1 cellular context compared by ENCODE assay signal in the genomic region with DNA sequence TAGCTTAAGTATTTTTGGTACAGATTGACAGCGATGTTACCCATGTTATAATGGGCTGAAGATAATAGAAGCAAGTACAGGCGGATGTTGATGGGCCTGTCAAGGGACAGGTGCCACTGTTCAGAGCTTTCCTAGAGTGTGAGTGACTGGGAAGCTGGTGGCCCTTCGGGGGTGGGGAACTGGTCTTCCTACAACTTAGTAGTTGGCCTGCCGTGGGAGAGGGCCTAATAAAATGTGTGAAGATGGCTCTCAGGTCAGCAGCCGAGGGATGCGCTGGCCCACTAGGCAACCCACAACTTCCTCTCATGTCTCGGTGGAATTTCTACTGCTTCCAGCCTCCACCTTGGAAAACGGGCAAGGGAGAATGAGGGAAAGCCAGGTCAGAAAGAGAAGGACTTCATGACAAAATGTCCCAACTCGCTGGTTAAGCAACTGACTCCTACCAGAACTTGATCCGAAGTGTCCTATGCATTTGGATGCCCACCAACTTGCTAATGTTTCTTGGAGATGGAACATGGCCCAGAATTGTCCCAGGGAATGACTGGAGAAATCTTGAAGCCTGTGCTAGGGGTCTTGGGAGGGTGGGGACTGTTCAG.
TF ChIP-seq lines count a peak whose summit lies in the region.

No MANE protein-coding gene starts in this region.

TF ChIP-seq in H1, 55 proteins besides CTCF, POLR2A, EP300 and RAD21:
- no peak for TF ChIP-seq BCL11A (IDR thresholded peaks at IDR 0.05; ENCODE audit: low read depth in 2 of 2, low read length in 2 of 2)
- TF ChIP-seq, protein P1, sequence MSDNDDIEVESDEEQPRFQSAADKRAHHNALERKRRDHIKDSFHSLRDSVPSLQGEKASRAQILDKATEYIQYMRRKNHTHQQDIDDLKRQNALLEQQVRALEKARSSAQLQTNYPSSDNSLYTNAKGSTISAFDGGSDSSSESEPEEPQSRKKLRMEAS (IDR thresholded peaks at IDR 0.05) = no peak
- TF ChIP-seq YY1 (IDR thresholded peaks at IDR 0.05; ENCODE audit: low read depth, low read length) = no peak
- TF ChIP-seq BRCA1 (IDR thresholded peaks at IDR 0.05; ENCODE audit: low read depth, low read length) = no peak
